Comparison of ENCODE assay signal across 25 cellular contexts in genomic region chr5:34062419-34062818, GRCh38.
"Had no signal": no experiment of that assay in that cellular context is flagged by ENCODE, and none has a peak within 500 bp of the region (broad histone marks: within the 10 kb centered on the region; RNA-seq: fewer than 3 reads in every experiment).

No MANE protein-coding gene starts in this region.

- H3K4me3 ChIP-seq: pancreas, psoas muscle, tibial artery had no signal

- H3K9me3 ChIP-seq: pancreas, psoas muscle, tibial artery had no signal

- H3K4me3 Mint-ChIP-seq: activated naive CD4-positive, alpha-beta T cell treated with anti-CD3 and anti-CD28 coated beads, Interleukin-2, amount 50 U/mL, for 24 hours; brain; dendritic cell treated with granulocyte-macrophage colony-stimulating factor and Interleukin-4, amounts not matched to agents 40 ng/mL and 50 ng/mL, for 4 days; natural killer cell treated with Interleukin-12 subunit alpha and Interleukin-12 subunit beta and Interleukin-15 and Interleukin-18, amount 100 ng/mL, for 72 hours; stimulated activated naive CD8-positive, alpha-beta T cell treated with anti-CD3 and anti-CD28 coated beads, Interleukin-15, amount 100 ng/mL, for 72 hours; T-helper 2 cell treated with Interferon-gamma antibody and Interleukin-4, amounts not matched to agents 5 μg/mL and 100 μg/mL, for 36 hours had no signal

- H3K27ac Mint-ChIP-seq: activated naive CD4-positive, alpha-beta T cell treated with anti-CD3 and anti-CD28 coated beads, Interleukin-2, amount 50 U/mL, for 24 hours; dendritic cell treated with granulocyte-macrophage colony-stimulating factor and Interleukin-4, amounts not matched to agents 40 ng/mL and 50 ng/mL, for 4 days; natural killer cell treated with Interleukin-12 subunit alpha and Interleukin-12 subunit beta and Interleukin-15 and Interleukin-18, amount 100 ng/mL, for 72 hours; T-helper 2 cell treated with Interferon-gamma antibody and Interleukin-4, amounts not matched to agents 5 μg/mL and 100 μg/mL, for 36 hours had no signal

- FAIRE-seq: endometrium, frontal cortex, pancreas, TTC549 had no signal

- H3K27me3 ChIP-seq: pancreas, tibial artery had no signal

- H3K27me3 Mint-ChIP-seq: activated naive CD4-positive, alpha-beta T cell treated with anti-CD3 and anti-CD28 coated beads, Interleukin-2, amount 50 U/mL, for 24 hours; brain; dendritic cell treated with granulocyte-macrophage colony-stimulating factor and Interleukin-4, amounts not matched to agents 40 ng/mL and 50 ng/mL, for 4 days; natural killer cell treated with Interleukin-12 subunit alpha and Interleukin-12 subunit beta and Interleukin-15 and Interleukin-18, amount 100 ng/mL, for 72 hours; stimulated activated naive CD8-positive, alpha-beta T cell treated with anti-CD3 and anti-CD28 coated beads, Interleukin-15, amount 100 ng/mL, for 72 hours had no signal

- DNase-seq: activated CD4-positive, CD25-positive, alpha-beta regulatory T cell treated with anti-CD3 and anti-CD28 coated beads, Interleukin-2, amount 50 U/mL, for 72 hours; activated gamma-delta T cell treated with Interleukin-2 at 50 U/mL for 16 hours; activated T-cell treated with anti-CD3 and anti-CD28 coated beads, Interleukin-2, amount 50 U/mL, for 1 hour; aorta; caudate nucleus; effector CD4-positive, alpha-beta T cell; glutamatergic neuron; hippocampal formation; left ventricle myocardium superior; midbrain; pancreas; psoas muscle; right cardiac atrium; stimulated activated CD4-positive, alpha-beta T cell treated with anti-CD3 and anti-CD28 coated beads, Interleukin-12 subunit alpha, Interleukin-12 subunit beta, amount 100 ng/mL, for 4 hours; stimulated activated naive CD8-positive, alpha-beta T cell treated with anti-CD3 and anti-CD28 coated beads, Interleukin-15, amount 100 ng/mL, for 72 hours; tibial artery; WERI-Rb-1 had no signal

- H3K27ac ChIP-seq: pancreas, psoas muscle, tibial artery, WERI-Rb-1 had no signal

- H3K4me1 Mint-ChIP-seq: activated naive CD4-positive, alpha-beta T cell treated with anti-CD3 and anti-CD28 coated beads, Interleukin-2, amount 50 U/mL, for 24 hours; brain; stimulated activated naive CD8-positive, alpha-beta T cell treated with anti-CD3 and anti-CD28 coated beads, Interleukin-15, amount 100 ng/mL, for 72 hours had no signal

- H3K36me3 ChIP-seq: pancreas had no signal

- H3K4me1 ChIP-seq: pancreas, psoas muscle, tibial artery had no signal

- H3K9me3 Mint-ChIP-seq: activated naive CD4-positive, alpha-beta T cell treated with anti-CD3 and anti-CD28 coated beads, Interleukin-2, amount 50 U/mL, for 24 hours; dendritic cell treated with granulocyte-macrophage colony-stimulating factor and Interleukin-4, amounts not matched to agents 40 ng/mL and 50 ng/mL, for 4 days had no signal
